In the genomic region with DNA sequence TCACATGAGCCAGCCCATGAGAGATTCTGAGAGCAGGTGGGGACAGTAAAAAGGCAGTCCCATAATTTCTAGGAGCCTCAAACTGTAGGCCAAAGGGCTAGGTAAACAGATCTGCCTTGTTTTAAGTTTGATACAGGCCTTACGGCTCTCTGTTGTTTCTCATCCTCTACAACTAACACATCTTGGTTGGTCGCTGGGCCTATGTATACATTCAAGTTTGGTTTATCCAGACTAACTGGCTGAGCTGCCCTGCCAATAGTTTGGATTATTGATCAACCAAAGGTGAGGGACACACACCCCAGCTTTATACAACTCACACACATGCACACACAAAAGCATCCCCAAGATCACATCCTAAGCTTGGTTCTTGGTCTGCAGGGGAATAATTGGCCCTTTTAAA, we compare ENCODE assay signal across 9 cellular contexts. TPM values are rescaled to one million over a fixed set of nuclear protein-coding genes. Genes with fewer than 3 reads are reported as not detected.
A peak's percentile ranks its signal among the peaks of the same experiment; 100 is the strongest.
DNase-seq lines count a peak whose midpoint lies in the region; ATAC-seq and TF ChIP-seq lines count a peak whose summit lies in the region.
"Had no signal": no experiment of that assay in that cellular context is flagged by ENCODE, and none has a peak within 500 bp of the region (broad histone marks: within the 10 kb centered on the region; RNA-seq: fewer than 3 reads in every experiment).

No MANE protein-coding gene starts in this region.

- H3K27me3 ChIP-seq in BJ (ENCODE audit: control insufficient read depth, insufficient read depth, low read length) (no peaks in the 10 kb centered on the region), MG63 (no peaks in the 10 kb centered on the region), neural cell (ENCODE audit: insufficient read depth, low read depth, low read length) (no peaks in the 10 kb centered on the region)

- POLR2A ChIA-PET in BJ (lab: Charles Lee): no interaction called here

- ATAC-seq in GM21390 (IDR thresholded peaks at IDR 0.05; ENCODE audit: unreplicated experiment) (no peak), GM21723 (IDR thresholded peaks at IDR 0.05; ENCODE audit: unreplicated experiment) (no peak)

- H3K27me3 Mint-ChIP-seq in dendritic cell treated with granulocyte-macrophage colony-stimulating factor and Interleukin-4, amounts not matched to agents 40 ng/mL and 50 ng/mL, for 4 days: no peaks in the 10 kb centered on the region

- H3K36me3 ChIP-seq in BJ (ENCODE audit: control insufficient read depth, insufficient read depth, low read length): 0 out of 2 replicates have a peak, but pooled peaks cover 2% of the 10 kb centered on the region
- peaks cover 38% of the 10 kb centered on the region for H3K36me3 ChIP-seq in MG63
- H3K36me3 ChIP-seq in neural cell (ENCODE audit: insufficient read depth, low read length): no peaks in the 10 kb centered on the region

- peak overlapping the region; percentile 89 for H3K4me3 Mint-ChIP-seq in dendritic cell treated with granulocyte-macrophage colony-stimulating factor and Interleukin-4, amounts not matched to agents 40 ng/mL and 50 ng/mL, for 4 days

- no peaks in the 10 kb centered on the region for H4K20me1 ChIP-seq in neural cell (ENCODE audit: insufficient read depth)

- H3K79me2 ChIP-seq in neural cell (replicated peaks; ENCODE audit: insufficient read depth, low read length): peaks cover 11% of the 10 kb centered on the region

- TF ChIP-seq CTCF in BJ (IDR thresholded peaks at IDR 0.05; ENCODE audit: insufficient read depth, low read depth, low read length) (no peak), neural cell (IDR thresholded peaks at IDR 0.05; ENCODE audit: poor library complexity, severe bottlenecking) (no peak)

- H3K4me1 Mint-ChIP-seq in dendritic cell treated with granulocyte-macrophage colony-stimulating factor and Interleukin-4, amounts not matched to agents 40 ng/mL and 50 ng/mL, for 4 days (ENCODE audit: low read depth): peaks cover 55% of the 10 kb centered on the region

- H3K27ac Mint-ChIP-seq in dendritic cell treated with granulocyte-macrophage colony-stimulating factor and Interleukin-4, amounts not matched to agents 40 ng/mL and 50 ng/mL, for 4 days: peak overlapping the region; percentile 41

- TF ChIP-seq RAD21 in neural cell (conservative IDR thresholded peaks at IDR 0.05): no peak

- H3K27ac ChIP-seq in neural cell (ENCODE audit: low read length): no peak overlapping the region

- in situ Hi-C loops in ACHN (cut with HindIII; ENCODE audit: low pct_ligation_motif_present, low pct_unique_long_range_greater_than_20kb, low sequenced_read_pairs): no loop called here

- H3K9me3 ChIP-seq in MG63: no peaks in the 10 kb centered on the region
- no peaks in the 10 kb centered on the region for H3K9me3 ChIP-seq in neural cell (ENCODE audit: low read length)

- CTCF ChIA-PET in BJ (lab: Yijun Ruan, JAX): no interaction called here

- H3F3A ChIP-seq in neural cell (ENCODE audit: insufficient read depth, low read length, poor library complexity, severe bottlenecking): no peaks in the 10 kb centered on the region

- no peak overlapping the region for H2AFZ ChIP-seq in neural cell (ENCODE audit: low read depth, low read length)

- intact Hi-C loops in dendritic cell treated with granulocyte-macrophage colony-stimulating factor and Interleukin-4, amounts not matched to agents 40 ng/mL and 50 ng/mL, for 4 days (cut with micrococcal nuclease): loop anchor here (5.0 kb wide), 3 partner anchors 38 to 353 kb away; partner anchors contain the start of gene TSC22D2

- no peaks in the 10 kb centered on the region for H3K9me3 Mint-ChIP-seq in dendritic cell treated with granulocyte-macrophage colony-stimulating factor and Interleukin-4, amounts not matched to agents 40 ng/mL and 50 ng/mL, for 4 days

- H3K4me2 ChIP-seq in neural cell (ENCODE audit: low read length): peak overlapping the region; percentile 83

- no peak for DNase-seq in BJ (ENCODE audit: low read depth)
- no peak for DNase-seq in MG63
- DNase-seq in NCI-H2029 treated with DMSO at 0.1 percent for 48 hours (lab: John Stamatoyannopoulos, UW): no peak
- DNase-seq in ACHN: no peak
- DNase-seq: NCI-H2081 had no signal

- no peak for TF ChIP-seq EP300 in neural cell (conservative IDR thresholded peaks at IDR 0.05; ENCODE audit: poor library complexity, severe bottlenecking)

- H3K9ac ChIP-seq in neural cell (ENCODE audit: low read length): no peak overlapping the region

- peaks cover 31% of the 10 kb centered on the region for H3K36me3 Mint-ChIP-seq in dendritic cell treated with granulocyte-macrophage colony-stimulating factor and Interleukin-4, amounts not matched to agents 40 ng/mL and 50 ng/mL, for 4 days (ENCODE audit: low read depth)

- H3K9me2 ChIP-seq in neural cell (ENCODE audit: insufficient read depth, low read length): no peaks in the 10 kb centered on the region

- peak overlapping the region; percentile 59 for H3K4me3 ChIP-seq in BJ (ENCODE audit: low read depth, low read length)
- H3K4me3 ChIP-seq in MG63: peak overlapping the region; percentile 76
- H3K4me3 ChIP-seq in neural cell (ENCODE audit: low read length): peak overlapping the region; percentile 88

TF ChIP-seq in neural cell, 6 proteins besides CTCF, POLR2A, EP300 and RAD21:
- TF ChIP-seq TAF1 (IDR thresholded peaks at IDR 0.05; ENCODE audit: low read depth) (no peak), POLR2AphosphoS5 (IDR thresholded peaks at IDR 0.05) (no peak), REST (IDR thresholded peaks at IDR 0.05; ENCODE audit: borderline replicate concordance) (no peak), EZH2 (IDR thresholded peaks at IDR 0.05; ENCODE audit: borderline replicate concordance, insufficient read depth, low read length, poor library complexity, severe bottlenecking) (no peak), MXI1 (conservative IDR thresholded peaks at IDR 0.05; ENCODE audit: poor library complexity, severe bottlenecking) (no peak), SMC3 (conservative IDR thresholded peaks at IDR 0.05; ENCODE audit: poor library complexity) (no peak)

RNA-seq across cellular contexts. Expression of gene SIAH2, which starts 3.0 kb away (rescaled TPM):
- polyA plus RNA-seq in BJ (2011; rRNA removed): 34.2 and 39.3 TPM in 2 replicates
- 69.8 and 114 TPM in 2 replicates for polyA minus RNA-seq in BJ (2011; rRNA and poly(A)+ RNA removed)
- total RNA-seq in MG63 (2014; rRNA removed; shearing (Covaris generic); ENCODE audit: low replicate concordance): 27.4 and 31.3 TPM in 2 replicates
- 21.8 and 41.1 TPM in 2 replicates for polyA plus RNA-seq in neural cell
- 40.3 and 42.6 TPM in 2 replicates for polyA minus RNA-seq in neural cell

RNA-seq across cellular contexts. Expression of gene ERICH6, which starts 56.2 kb away (rescaled TPM):
- polyA plus RNA-seq in BJ (2011; rRNA removed): not detected in 2 replicates
- 0.09 TPM in 1 of 2 replicates, not detected in the other for polyA minus RNA-seq in BJ (2011; rRNA and poly(A)+ RNA removed)
- 0.66 TPM in 1 of 2 replicates, not detected in the other for total RNA-seq in MG63 (2014; rRNA removed; shearing (Covaris generic); ENCODE audit: low replicate concordance)
- polyA plus RNA-seq in neural cell: 0.32 TPM in 1 of 2 replicates, not detected in the other
- 0.49 TPM in 1 of 2 replicates, not detected in the other for polyA minus RNA-seq in neural cell
